ENCODE assay signal across 1 cellular context in genomic region chr1:46522969-46523320, GRCh38.
A peak's percentile ranks its signal among the peaks of the same experiment; 100 is the strongest.
TF ChIP-seq lines count a peak whose summit lies in the region.

No MANE protein-coding gene starts in this region.

TF ChIP-seq in endothelial cell of umbilical vein, 7 proteins besides CTCF, POLR2A, EP300 and RAD21:
- peak; percentile 17 for TF ChIP-seq EZH2 (IDR thresholded peaks at IDR 0.05; ENCODE audit: borderline replicate concordance, low read depth, low read length, severe bottlenecking)
- TF ChIP-seq MAX (IDR thresholded peaks at IDR 0.05; ENCODE audit: insufficient read depth, insufficient read length), result no peak
